Comparison of ENCODE assay signal across 19 cellular contexts in genomic region chr19:48484247-48484893, GRCh38. TPM values are rescaled to one million over a fixed set of nuclear protein-coding genes. Genes with fewer than 3 reads are reported as not detected.
"Had no signal": no experiment of that assay in that cellular context is flagged by ENCODE, and none has a peak within 500 bp of the region (broad histone marks: within the 10 kb centered on the region; RNA-seq: fewer than 3 reads in every experiment).

No MANE protein-coding gene starts in this region.

- H3K4me3 Mint-ChIP-seq: activated CD4-positive, alpha-beta memory T cell treated with anti-CD3 and anti-CD28 coated beads for 36 hours; activated CD4-positive, alpha-beta T cell treated with anti-CD3 and anti-CD28 coated beads for 36 hours; activated naive CD8-positive, alpha-beta T cell treated with anti-CD3 and anti-CD28 coated beads for 36 hours; activated T-cell treated with anti-CD3 and anti-CD28 coated beads, Interleukin-2, amount 50 U/mL, for 4 hours; memory B cell; naive thymus-derived CD8-positive, alpha-beta T cell; T-helper 1 cell treated with Interleukin-12 subunit alpha and Interleukin-12 subunit beta and Interleukin-4 antibody, amounts not matched to agents 30 μg/mL and 1 μg/mL, for 36 hours had no signal

- H3K27me3 Mint-ChIP-seq: activated CD4-positive, alpha-beta memory T cell treated with anti-CD3 and anti-CD28 coated beads for 36 hours; activated CD4-positive, alpha-beta T cell treated with anti-CD3 and anti-CD28 coated beads for 36 hours; activated naive CD8-positive, alpha-beta T cell treated with anti-CD3 and anti-CD28 coated beads for 36 hours; naive thymus-derived CD8-positive, alpha-beta T cell had no signal

- H3K36me3 Mint-ChIP-seq: activated naive CD8-positive, alpha-beta T cell treated with anti-CD3 and anti-CD28 coated beads for 36 hours; memory B cell had no signal

- DNase-seq: activated CD4-positive, alpha-beta memory T cell treated with anti-CD3 and anti-CD28 coated beads for 36 hours; activated CD4-positive, alpha-beta T cell treated with anti-CD3 and anti-CD28 coated beads for 36 hours; activated effector memory CD4-positive, alpha-beta T cell treated with anti-CD3 and anti-CD28 coated beads, Interleukin-2, amount 50 U/mL, for 16 hours; activated naive CD8-positive, alpha-beta T cell treated with anti-CD3 and anti-CD28 coated beads for 36 hours; activated T-cell treated with anti-CD3 and anti-CD28 coated beads, Interleukin-2, amount 50 U/mL, for 4 hours; cerebellar nuclear complex; effector CD8-positive, alpha-beta T cell; foreskin melanocyte; kidney glomerular epithelial cell; left ventricle myocardium superior; naive thymus-derived CD8-positive, alpha-beta T cell; stimulated activated CD4-positive, alpha-beta T cell treated with anti-CD3 and anti-CD28 coated beads, Interleukin-1b, Interleukin-23, amount 100 ng/mL, for 48 hours; tibial artery; uterus; WERI-Rb-1 had no signal

- H3K27ac Mint-ChIP-seq: activated CD4-positive, alpha-beta memory T cell treated with anti-CD3 and anti-CD28 coated beads for 36 hours; activated CD4-positive, alpha-beta T cell treated with anti-CD3 and anti-CD28 coated beads for 36 hours; activated naive CD8-positive, alpha-beta T cell treated with anti-CD3 and anti-CD28 coated beads for 36 hours; memory B cell had no signal

- H3K9me3 Mint-ChIP-seq: activated CD4-positive, alpha-beta memory T cell treated with anti-CD3 and anti-CD28 coated beads for 36 hours; activated naive CD8-positive, alpha-beta T cell treated with anti-CD3 and anti-CD28 coated beads for 36 hours; activated T-cell treated with anti-CD3 and anti-CD28 coated beads, Interleukin-2, amount 50 U/mL, for 4 hours; memory B cell; naive thymus-derived CD8-positive, alpha-beta T cell; T-helper 1 cell treated with Interleukin-12 subunit alpha and Interleukin-12 subunit beta and Interleukin-4 antibody, amounts not matched to agents 30 μg/mL and 1 μg/mL, for 36 hours had no signal

- ATAC-seq: activated CD4-positive, alpha-beta T cell treated with anti-CD3 and anti-CD28 coated beads for 36 hours; activated T-cell treated with anti-CD3 and anti-CD28 coated beads, Interleukin-2, amount 50 U/mL, for 4 hours; left ventricle myocardium superior; naive thymus-derived CD8-positive, alpha-beta T cell; pancreas had no signal

RNA-seq across cellular contexts. Expression of gene LMTK3, which starts 27.3 kb away (rescaled TPM):
- total RNA-seq: subcutaneous adipose tissue had no signal
